Comparison of ENCODE assay signal across 29 cellular contexts in genomic region chr2:14423145-14423906, GRCh38.
A peak's percentile ranks its signal among the peaks of the same experiment; 100 is the strongest.
DNase-seq lines count a peak whose midpoint lies in the region; ATAC-seq lines count a peak whose summit lies in the region.
"Had no signal": no experiment of that assay in that cellular context is flagged by ENCODE, and none has a peak within 500 bp of the region (broad histone marks: within the 10 kb centered on the region; RNA-seq: fewer than 3 reads in every experiment).

No MANE protein-coding gene starts in this region.

- ATAC-seq in HG03342 (IDR thresholded peaks at IDR 0.05; ENCODE audit: unreplicated experiment), result peak; percentile 34
- no peak for ATAC-seq in HG03354 (IDR thresholded peaks at IDR 0.05; ENCODE audit: poor library complexity, severe bottlenecking, unreplicated experiment)
- ATAC-seq: activated T-cell treated with anti-CD3 and anti-CD28 coated beads, Interleukin-2, amount 50 U/mL, for 4 hours; K562; left cardiac atrium; naive thymus-derived CD8-positive, alpha-beta T cell; Right ventricle myocardium inferior; stimulated activated naive CD8-positive, alpha-beta T cell treated with anti-CD3 and anti-CD28 coated beads, Interleukin-15, Interleukin-2, amounts not matched to agents 100 U/mL and 50 U/mL, for 24 hours had no signal

- DNase-seq in SKM-1 treated with dmso at 0.1 percent for 144 hours (lab: John Stamatoyannopoulos, UW; ENCODE audit: unreplicated experiment) (peak; percentile 28), SKM-1 (lab: John Stamatoyannopoulos, UW; ENCODE audit: unreplicated experiment) (no peak), dermis blood vessel endothelial cell (peak; percentile 12), mucosa of gallbladder (ENCODE audit: low spot score) (no peak), GDM1 (lab: John Stamatoyannopoulos, UW) (no peak), DMS79 (lab: John Stamatoyannopoulos, UW) (no peak)
- DNase-seq: 8988T; activated CD4-positive, CD25-positive, alpha-beta regulatory T cell treated with anti-CD3 and anti-CD28 coated beads, Interleukin-2, amount 50 U/mL, for 72 hours; activated naive CD4-positive, alpha-beta T cell treated with Interleukin-2 at 50 U/mL for 16 hours; activated T-cell treated with anti-CD3 and anti-CD28 coated beads, Interleukin-2, amount 50 U/mL, for 4 hours; AML-193; amygdala; COR-L47; endodermal cell; glutamatergic neuron; left cardiac atrium; mesenchymal stem cell; naive thymus-derived CD8-positive, alpha-beta T cell; NCI-H187; NCI-H69; stimulated activated CD4-positive, alpha-beta T cell treated with anti-CD3 and anti-CD28 coated beads, Interleukin-12 subunit alpha, Interleukin-12 subunit beta, amount 100 ng/mL, for 4 hours; stimulated activated CD4-positive, alpha-beta T cell treated with anti-CD3 and anti-CD28 coated beads, Interleukin-4, amount 100 ng/mL, for 4 hours; stimulated activated naive CD8-positive, alpha-beta T cell treated with anti-CD3 and anti-CD28 coated beads, Interleukin-15, Interleukin-2, amounts not matched to agents 100 U/mL and 50 U/mL, for 24 hours; T1000; thyroid gland had no signal

Comparison
In these comparisons a context has a peak if more than half of its experiments do, and no peak if none do; other contexts are left out.
1. DNase-seq: peak in SKM-1 treated with dmso at 0.1 percent for 144 hours (single experiment) and dermis blood vessel endothelial cell (single experiment); none in SKM-1 (single experiment), mucosa of gallbladder (single experiment), GDM1 (single experiment) and DMS79 (single experiment).